8 cellular contexts compared by ENCODE assay signal in the genomic region with DNA sequence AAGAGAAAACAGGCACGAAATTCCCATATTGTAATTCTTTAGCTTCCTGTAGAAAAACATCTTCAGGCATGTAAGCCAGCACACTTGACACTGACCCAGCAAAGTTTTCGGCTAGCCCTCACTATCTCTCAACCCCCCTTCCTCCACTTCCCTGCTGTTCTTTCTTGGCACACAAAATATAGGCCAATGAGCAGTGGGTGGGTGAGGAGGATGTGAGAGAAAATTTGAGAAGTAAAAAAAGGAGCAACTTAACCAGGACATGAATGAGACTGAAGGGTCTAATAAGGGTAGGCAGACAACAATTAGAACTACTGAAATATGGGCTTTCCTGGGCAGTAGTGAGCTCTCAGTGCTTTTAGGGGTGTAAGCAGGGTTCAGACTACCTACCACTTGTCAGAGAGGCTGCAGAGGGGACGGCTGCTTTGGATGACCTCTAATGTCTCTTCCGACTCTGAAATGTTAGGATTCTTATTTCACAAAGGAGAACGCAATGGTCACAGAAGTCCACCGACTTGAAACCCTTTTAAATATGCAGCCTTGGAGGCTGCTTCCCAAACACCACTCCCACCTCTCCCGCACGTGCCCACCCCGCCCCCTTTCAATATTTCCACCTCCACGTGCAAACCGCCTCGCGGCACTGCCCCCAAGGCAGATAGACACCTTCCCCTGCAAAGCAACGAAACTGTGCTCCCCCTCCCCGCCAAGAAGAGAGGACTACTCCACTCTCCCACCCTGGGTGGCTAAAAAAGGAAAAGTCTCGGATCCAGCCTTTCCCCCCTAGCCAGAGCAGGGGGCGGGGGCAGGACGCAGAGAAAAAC. TPM values are rescaled to one million over a fixed set of nuclear protein-coding genes. Genes with fewer than 3 reads are reported as not detected.
A peak's percentile ranks its signal among the peaks of the same experiment; 100 is the strongest.
DNase-seq lines count a peak whose midpoint lies in the region; ATAC-seq, FAIRE-seq and TF ChIP-seq lines count a peak whose summit lies in the region.

No MANE protein-coding gene starts in this region.

- TF ChIP-seq POLR2A in GM12891 (IDR thresholded peaks at IDR 0.05; ENCODE audit: low read depth, low read length) = no peak

- no peak for DNase-seq in AG04449 (ENCODE audit: low read depth, low spot score)
- DNase-seq in GM12891 (ENCODE audit: insufficient read length, low spot score) = no peak
- no peak for DNase-seq in SK-N-MC (ENCODE audit: low read depth, low spot score)
- peak; percentile 3 for DNase-seq in myocyte (ENCODE audit: low read depth)
- DNase-seq in aorta = peak in 1 of 2 donors; percentile 55
- DNase-seq in SHP77 treated with DMSO at 0.1 percent for 48 hours (lab: John Stamatoyannopoulos, UW) = no peak

- H3K4me1 ChIP-seq in endocrine pancreas (ENCODE audit: control insufficient read depth, insufficient read depth, low read length) (peaks cover 14% of the 10 kb centered on the region), aorta (ENCODE audit: control insufficient read depth in 1 of 2, insufficient read depth in 2 of 2, low read length in 2 of 2) (no peaks in the 10 kb centered on the region)

- H3K9ac ChIP-seq in SK-N-MC (ENCODE audit: insufficient read length) (peak overlapping the region; percentile 96), endocrine pancreas (ENCODE audit: control insufficient read depth, insufficient read depth, low read length) (peak overlapping the region; percentile 76)

- peaks cover 62% of the 10 kb centered on the region for H3K36me3 ChIP-seq in SK-N-MC (ENCODE audit: insufficient read depth, low read length)
- H3K36me3 ChIP-seq in endocrine pancreas (ENCODE audit: control insufficient read depth, insufficient read depth, low read length) = no peaks in the 10 kb centered on the region
- no peaks in the 10 kb centered on the region for H3K36me3 ChIP-seq in aorta (ENCODE audit: control insufficient read depth in 1 of 2, insufficient read depth in 2 of 2, low read length in 1 of 2)

- H3K27me3 ChIP-seq in endocrine pancreas (ENCODE audit: control insufficient read depth, insufficient read depth, low read length) = no peaks in the 10 kb centered on the region
- H3K27me3 ChIP-seq in aorta (ENCODE audit: control insufficient read depth in 1 of 2, insufficient read depth in 2 of 2, low read length in 1 of 2) = no peaks in the 10 kb centered on the region

- no peak for TF ChIP-seq CTCF in AG04449 (IDR thresholded peaks at IDR 0.05; ENCODE audit: insufficient read depth, low read length, missing control alignments)

- CTCF ChIA-PET in AG04449 (lab: Yijun Ruan, JAX) = no interaction called here

- ATAC-seq in aorta (ENCODE audit: low FRiP score) (no peak), GM18858 (IDR thresholded peaks at IDR 0.05; ENCODE audit: unreplicated experiment) (no peak)

- H3K9me3 ChIP-seq in SK-N-MC (ENCODE audit: low read depth, low read length) (no peaks in the 10 kb centered on the region), endocrine pancreas (ENCODE audit: control insufficient read depth, low read length) (no peaks in the 10 kb centered on the region), aorta (ENCODE audit: control insufficient read depth, low read length) (no peaks in the 10 kb centered on the region)

- POLR2A ChIA-PET in AG04449 (lab: Yijun Ruan, JAX) = no interaction called here

- H3K27ac ChIP-seq in SK-N-MC = peak overlapping the region; percentile 99; the same call in 1 of the 2 replicates
- H3K27ac ChIP-seq in aorta (ENCODE audit: low read depth in 1 of 2, low read length in 2 of 2) = no peak overlapping the region

- 2% methylated on average over 15 to 18 of the region's 18 CpGs for WGBS in aorta, 2 donors

- H3K4me3 ChIP-seq in AG04449 (ENCODE audit: low read depth, low read length) = peak overlapping the region; percentile 82
- H3K4me3 ChIP-seq in SK-N-MC = peak overlapping the region; percentile 99
- peak overlapping the region; percentile 77 for H3K4me3 ChIP-seq in endocrine pancreas (ENCODE audit: control insufficient read depth, insufficient read depth, low read length)
- H3K4me3 ChIP-seq in aorta (ENCODE audit: low read length in 2 of 2) = peak overlapping the region; percentile 80 to 94

- intact Hi-C loops in aorta (cut with DNase I) = no loop called here

- FAIRE-seq in GM12891 (lab: Jason Lieb, UNC) = no peak

TF ChIP-seq in GM12891, 5 proteins besides CTCF, POLR2A, EP300 and RAD21:
- TF ChIP-seq POU2F2 (IDR thresholded peaks at IDR 0.05; ENCODE audit: low read depth, low read length) (no peak), SPI1 (IDR thresholded peaks at IDR 0.05; ENCODE audit: low read depth, low read length) (peak; percentile 50), PAX5 (IDR thresholded peaks at IDR 0.05; ENCODE audit: insufficient read depth, low read length, severe bottlenecking) (no peak), POLR2AphosphoS5 (IDR thresholded peaks at IDR 0.05; ENCODE audit: low read depth, low read length) (no peak)

RNA-seq across cellular contexts. Expression of a gene that starts 0.9 kb away (rescaled TPM):
- polyA plus RNA-seq in GM12891 (2012; ENCODE audit: low read depth, missing spikeins) = 4.4 TPM
- total RNA-seq in myocyte (10.4 and 11.6 TPM in 2 replicates), aorta (10 to 100 TPM; 11.5 to 21.4 TPM)
- 5.0 TPM for polyA plus RNA-seq in myocyte (2012)
- polyA plus RNA-seq in aorta = 1 to 10 TPM; 5.3 to 8.4 TPM

RNA-seq across cellular contexts. Expression of a gene that starts 1.4 kb away (rescaled TPM):
- polyA plus RNA-seq in GM12891 (2012; ENCODE audit: low read depth, missing spikeins) = 38.7 TPM
- total RNA-seq in myocyte (27.7 and 31.9 TPM in 2 replicates), aorta (10 to 100 TPM; 17.4 to 21.0 TPM)
- polyA plus RNA-seq in myocyte (2012) = 13.4 TPM
- 10 to 100 TPM; 12.0 to 16.5 TPM for polyA plus RNA-seq in aorta
